14 cellular contexts compared by ENCODE assay signal in genomic region chr3:141979050-141979671, GRCh38.
A peak's percentile ranks its signal among the peaks of the same experiment; 100 is the strongest.
DNase-seq lines count a peak whose midpoint lies in the region; ATAC-seq and TF ChIP-seq lines count a peak whose summit lies in the region.
"Had no signal": no experiment of that assay in that cellular context is flagged by ENCODE, and none has a peak within 500 bp of the region (broad histone marks: within the 10 kb centered on the region; RNA-seq: fewer than 3 reads in every experiment).

No MANE protein-coding gene starts in this region.

- ATAC-seq in omental fat pad (ENCODE audit: low FRiP score), result peak; percentile 54
- no peak for ATAC-seq in CD4-positive, alpha-beta T cell (ENCODE audit: poor library complexity)
- ATAC-seq: activated naive CD8-positive, alpha-beta T cell treated with anti-CD3 and anti-CD28 coated beads, Interleukin-2, amount 50 U/mL, for 24 hours had no signal

- no peak for TF ChIP-seq CTCF in omental fat pad (IDR thresholded peaks at IDR 0.05)
- TF ChIP-seq CTCF in testis (IDR thresholded peaks at IDR 0.05), result no peak
- TF ChIP-seq CTCF in CD4-positive, alpha-beta T cell (IDR thresholded peaks at IDR 0.05), result no peak

- intact Hi-C loops in testis (cut with DNase I; ENCODE audit: low total_unique reads), result no loop called here
- intact Hi-C loops in CD4-positive, alpha-beta T cell (cut with DNase I, micrococcal nuclease), result no loop called here

- no peaks in the 10 kb centered on the region for H3K4me1 ChIP-seq in testis
- H3K4me1 ChIP-seq: right atrium auricular region had no signal

- WGBS in testis, 2 donors, result 94% methylated on average over 5 of the region's 5 CpGs

- no peaks in the 10 kb centered on the region for H3K9me3 Mint-ChIP-seq in CD4-positive, alpha-beta T cell
- H3K9me3 Mint-ChIP-seq: activated naive CD8-positive, alpha-beta T cell treated with anti-CD3 and anti-CD28 coated beads, Interleukin-2, amount 50 U/mL, for 24 hours; T-helper 2 cell treated with Interferon-gamma antibody and Interleukin-4, amounts not matched to agents 5 μg/mL and 100 μg/mL, for 36 hours had no signal

- POLR2A ChIA-PET in CD4-positive, alpha-beta T cell (lab: Charles Lee), result interaction anchor here (1.2 kb wide), 1 partner anchor 10 kb away, joined by 3 read pairs; no protein-coding TSS in a partner anchor

- peaks cover 41% of the 10 kb centered on the region for H3K36me3 Mint-ChIP-seq in CD4-positive, alpha-beta T cell (ENCODE audit: low read depth)

- DNase-seq in ELR (ENCODE audit: low read depth), result peak; percentile 88
- peak; percentile 8 for DNase-seq in NCI-H69 (lab: John Stamatoyannopoulos, UW)
- peak; percentile 48 for DNase-seq in dedifferentiated amniotic fluid mesenchymal stem cell (ENCODE audit: extremely low spot score)
- DNase-seq in omental fat pad (ENCODE audit: low spot score), result no peak
- no peak for DNase-seq in hippocampal formation (lab: John Stamatoyannopoulos, UW)
- no peak for DNase-seq in testis
- DNase-seq in HuH-7 (ENCODE audit: low spot score), result no peak
- no peak for DNase-seq in CD4-positive, alpha-beta T cell
- DNase-seq: activated CD8-positive, alpha-beta memory T cell treated with anti-CD3 and anti-CD28 coated beads, Interleukin-2, amount 50 U/mL, for 4 hours; activated naive CD8-positive, alpha-beta T cell treated with anti-CD3 and anti-CD28 coated beads, Interleukin-2, amount 50 U/mL, for 24 hours; effector memory CD4-positive, alpha-beta T cell; substantia nigra had no signal

- TF ChIP-seq POLR2A in testis (IDR thresholded peaks at IDR 0.05), result no peak

- H3K4me1 Mint-ChIP-seq in CD4-positive, alpha-beta T cell (ENCODE audit: low read depth), result no peaks in the 10 kb centered on the region
- H3K4me1 Mint-ChIP-seq: activated naive CD8-positive, alpha-beta T cell treated with anti-CD3 and anti-CD28 coated beads, Interleukin-2, amount 50 U/mL, for 24 hours had no signal

- H3K27ac Mint-ChIP-seq in CD4-positive, alpha-beta T cell, result no peak overlapping the region
- H3K27ac Mint-ChIP-seq: activated naive CD8-positive, alpha-beta T cell treated with anti-CD3 and anti-CD28 coated beads, Interleukin-2, amount 50 U/mL, for 24 hours; T-helper 2 cell treated with Interferon-gamma antibody and Interleukin-4, amounts not matched to agents 5 μg/mL and 100 μg/mL, for 36 hours had no signal

- CTCF ChIA-PET in CD4-positive, alpha-beta T cell (lab: Charles Lee), result no interaction called here

- H3K9me3 ChIP-seq in testis, result no peaks in the 10 kb centered on the region
- H3K9me3 ChIP-seq in CD4-positive, alpha-beta T cell (ENCODE audit: control insufficient read depth, low read length), result no peaks in the 10 kb centered on the region
- H3K9me3 ChIP-seq: right atrium auricular region had no signal

- H3K4me3 Mint-ChIP-seq in CD4-positive, alpha-beta T cell, result no peak overlapping the region
- H3K4me3 Mint-ChIP-seq: activated naive CD8-positive, alpha-beta T cell treated with anti-CD3 and anti-CD28 coated beads, Interleukin-2, amount 50 U/mL, for 24 hours; T-helper 2 cell treated with Interferon-gamma antibody and Interleukin-4, amounts not matched to agents 5 μg/mL and 100 μg/mL, for 36 hours had no signal

- H3K36me3 ChIP-seq in testis (ENCODE audit: low read depth, missing control alignments), result no peaks in the 10 kb centered on the region
- H3K36me3 ChIP-seq: right atrium auricular region had no signal

- H3K27me3 ChIP-seq in testis, result no peaks in the 10 kb centered on the region
- H3K27me3 ChIP-seq in CD4-positive, alpha-beta T cell (ENCODE audit: control insufficient read depth, insufficient read depth, low read length), result no peaks in the 10 kb centered on the region
- H3K27me3 ChIP-seq: right atrium auricular region had no signal

- no peak overlapping the region for H3K27ac ChIP-seq in testis
- H3K27ac ChIP-seq in CD4-positive, alpha-beta T cell (ENCODE audit: low read depth, low read length), result no peak overlapping the region
- H3K27ac ChIP-seq: right atrium auricular region had no signal

- no peaks in the 10 kb centered on the region for H3K27me3 Mint-ChIP-seq in CD4-positive, alpha-beta T cell
- H3K27me3 Mint-ChIP-seq: activated naive CD8-positive, alpha-beta T cell treated with anti-CD3 and anti-CD28 coated beads, Interleukin-2, amount 50 U/mL, for 24 hours had no signal

- no peak overlapping the region for H3K4me3 ChIP-seq in testis
- H3K4me3 ChIP-seq: right atrium auricular region had no signal

Comparison
In these comparisons a context has a peak if more than half of its experiments do, and no peak if none do; other contexts are left out.
1. DNase-seq: peak in ELR (single experiment), NCI-H69 (single experiment) and dedifferentiated amniotic fluid mesenchymal stem cell (single experiment); none in omental fat pad (single experiment), hippocampal formation (0 of 2), testis (single experiment), HuH-7 (single experiment) and CD4-positive, alpha-beta T cell (0 of 10).